ENCODE assay signal across 8 cellular contexts in the genomic region with DNA sequence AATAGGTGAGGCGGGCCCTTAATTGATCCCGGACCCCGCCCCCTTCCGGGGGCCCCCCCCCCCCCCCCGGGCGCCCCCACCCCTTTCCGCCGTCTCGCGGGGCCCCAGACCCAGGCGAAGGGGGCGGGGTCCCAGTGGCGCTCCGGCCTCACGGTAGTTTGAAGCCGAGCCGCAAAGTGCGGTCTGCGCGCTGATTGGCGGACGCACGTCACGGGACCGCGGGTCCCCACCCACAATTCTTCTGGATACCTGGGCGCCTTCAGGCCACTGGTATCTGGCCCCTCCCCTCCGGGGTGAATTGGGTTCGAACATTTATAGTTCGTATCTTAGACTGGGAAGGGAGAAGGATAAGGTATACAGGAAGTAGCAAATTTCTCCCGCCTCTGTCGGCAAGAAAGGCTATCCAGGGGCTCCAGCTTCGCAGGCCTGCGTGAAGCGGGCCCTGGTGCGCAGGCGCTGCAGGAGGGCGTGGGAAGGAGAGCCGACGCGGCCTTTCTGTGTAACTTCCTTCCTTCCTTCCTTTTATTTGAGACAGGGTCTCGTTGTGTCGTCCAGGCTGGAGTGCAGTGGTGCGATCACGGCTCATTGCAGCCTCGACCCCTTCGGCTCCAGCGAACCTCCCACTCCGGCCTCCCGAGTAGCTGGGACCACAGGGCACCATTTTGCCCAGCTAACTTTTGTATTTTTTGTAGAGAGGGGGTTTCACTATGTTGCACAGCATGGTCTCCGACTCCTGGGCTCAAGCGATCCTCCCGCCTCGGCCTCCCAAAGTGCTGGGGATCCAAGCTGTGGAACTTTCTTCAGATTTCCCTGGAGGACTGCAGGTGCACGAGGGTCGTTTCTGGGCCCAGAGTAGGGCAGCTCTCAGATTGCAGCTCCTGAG. TPM values are rescaled to one million over a fixed set of nuclear protein-coding genes. Genes with fewer than 3 reads are reported as not detected.
A peak's percentile ranks its signal among the peaks of the same experiment; 100 is the strongest.
DNase-seq lines count a peak whose midpoint lies in the region; ATAC-seq and TF ChIP-seq lines count a peak whose summit lies in the region.

No MANE protein-coding gene starts in this region.

- H3F3A ChIP-seq in SU-DHL-6 (ENCODE audit: insufficient read depth): peaks cover 51% of the 10 kb centered on the region

- H3K9ac ChIP-seq in SU-DHL-6 (ENCODE audit: low read length) (peak overlapping the region; percentile 73), trophoblast cell (ENCODE audit: low read length) (peak overlapping the region; percentile 28)

- H3K27ac ChIP-seq in SU-DHL-6 (ENCODE audit: low read depth, low read length) (peak overlapping the region; percentile 77), trophoblast cell (ENCODE audit: low read depth, low read length) (peak overlapping the region; percentile 97), transverse colon (peak overlapping the region; percentile 94 to 98 (median 96))

- H3K4me2 ChIP-seq in SU-DHL-6 (ENCODE audit: low read depth, low read length, poor library complexity, severe bottlenecking): peak overlapping the region; percentile 78
- peak overlapping the region; percentile 70 for H3K4me2 ChIP-seq in trophoblast cell (ENCODE audit: low read length)

- H3K79me2 ChIP-seq in SU-DHL-6 (ENCODE audit: insufficient read depth, low read length): peaks cover 41% of the 10 kb centered on the region
- H3K79me2 ChIP-seq in trophoblast cell (ENCODE audit: control insufficient read depth, insufficient read depth, low read length, poor library complexity): peaks cover 17% of the 10 kb centered on the region

- no peak overlapping the region for H2BK12ac ChIP-seq in trophoblast cell (ENCODE audit: low read length)

- no peak overlapping the region for H3K23ac ChIP-seq in trophoblast cell (ENCODE audit: low read length)

- peak overlapping the region; percentile 90 for H2AK5ac ChIP-seq in trophoblast cell (ENCODE audit: low read length)

- H4K8ac ChIP-seq in trophoblast cell (ENCODE audit: low read depth, low read length): peak overlapping the region; percentile 99

- H2AFZ ChIP-seq in SU-DHL-6 (ENCODE audit: low read depth, low read length, severe bottlenecking): peak overlapping the region; percentile 36
- H2AFZ ChIP-seq in trophoblast cell (ENCODE audit: insufficient read depth, low read length, poor library complexity): peak overlapping the region; percentile 95

- H3K9me3 Mint-ChIP-seq in activated naive CD8-positive, alpha-beta T cell treated with anti-CD3 and anti-CD28 coated beads, Interleukin-2, amount 50 U/mL, for 24 hours: no peaks in the 10 kb centered on the region

- H3K36me3 ChIP-seq in SU-DHL-6 (ENCODE audit: low read length): peaks cover 39% of the 10 kb centered on the region
- H3K36me3 ChIP-seq in trophoblast cell (ENCODE audit: control insufficient read depth in 1 of 2, insufficient read depth in 2 of 2, low read length in 2 of 2): peaks cover 0 to 5% of the 10 kb centered on the region in 2 experiments
- H3K36me3 ChIP-seq in transverse colon: peaks cover 0 to 6% (median 2%) of the 10 kb centered on the region in 4 donors

- peak overlapping the region; percentile 94 for H2BK5ac ChIP-seq in trophoblast cell (ENCODE audit: low read depth, low read length, poor library complexity)

- WGBS in trophoblast cell (ENCODE audit: extremely low coverage, insufficient coverage, insufficient read length): no CpG with 5 or more reads among the region's 56 CpGs
- 6% methylated on average over 39 of the region's 56 CpGs; no CpG with 5 or more reads in 1 of the 2 donors for WGBS in transverse colon (ENCODE audit: low coverage in 1 of 2), 2 donors

- H3K27me3 Mint-ChIP-seq in activated naive CD8-positive, alpha-beta T cell treated with anti-CD3 and anti-CD28 coated beads, Interleukin-2, amount 50 U/mL, for 24 hours: peaks cover 4% of the 10 kb centered on the region

- H3K79me1 ChIP-seq in trophoblast cell (ENCODE audit: low read length): peaks cover 15% of the 10 kb centered on the region

- no peaks in the 10 kb centered on the region for H3K9me3 ChIP-seq in SU-DHL-6 (ENCODE audit: insufficient read depth, low read length)
- no peaks in the 10 kb centered on the region for H3K9me3 ChIP-seq in trophoblast cell (ENCODE audit: insufficient read depth, low read depth, low read length)
- no peaks in the 10 kb centered on the region for H3K9me3 ChIP-seq in transverse colon

- peak overlapping the region; percentile 97 for H3K14ac ChIP-seq in trophoblast cell (ENCODE audit: low read length)

- H3K27me3 ChIP-seq in SU-DHL-6 (ENCODE audit: low read length): no peaks in the 10 kb centered on the region
- H3K27me3 ChIP-seq in trophoblast cell (ENCODE audit: insufficient read depth, low read length): no peaks in the 10 kb centered on the region
- no peaks in the 10 kb centered on the region for H3K27me3 ChIP-seq in transverse colon

- intact Hi-C loops in cardiac septum (cut with DNase I) (loop anchor here (1.0 to 2.0 kb wide), 2 partner anchors 31 to 35 kb away; a partner anchor contains a TSS), transverse colon (cut with DNase I; ENCODE audit: low total_unique reads) (loop anchor here (5.0 kb wide), 1 partner anchor 38 kb away; no protein-coding TSS in a partner anchor)

- H3K4me3 ChIP-seq in GM12875 (ENCODE audit: low read depth, low read length) (peak overlapping the region; percentile 63), SU-DHL-6 (ENCODE audit: insufficient read depth, low read length, poor library complexity, severe bottlenecking) (peak overlapping the region; percentile 57), trophoblast cell (ENCODE audit: low read depth, low read length) (peak overlapping the region; percentile 72), transverse colon (peak overlapping the region; percentile 46 to 87 (median 66))

- peak overlapping the region; percentile 98 for H3K27ac Mint-ChIP-seq in activated naive CD8-positive, alpha-beta T cell treated with anti-CD3 and anti-CD28 coated beads, Interleukin-2, amount 50 U/mL, for 24 hours

- in situ Hi-C loops in transverse colon (cut with MboI; ENCODE audit: low pct_ligation_motif_present in 1 of 4, low pct_unique_long_range_greater_than_20kb in 1 of 4, low sequenced_read_pairs in 3 of 4): no loop called here

- peaks cover 33% of the 10 kb centered on the region for H3K36me3 Mint-ChIP-seq in activated naive CD8-positive, alpha-beta T cell treated with anti-CD3 and anti-CD28 coated beads, Interleukin-2, amount 50 U/mL, for 24 hours (ENCODE audit: low read depth)

- peaks cover 41% of the 10 kb centered on the region for H3K4me1 Mint-ChIP-seq in activated naive CD8-positive, alpha-beta T cell treated with anti-CD3 and anti-CD28 coated beads, Interleukin-2, amount 50 U/mL, for 24 hours

- peak overlapping the region; percentile 90 for H3K4ac ChIP-seq in trophoblast cell (ENCODE audit: low read depth, low read length)

- TF ChIP-seq CTCF in GM12875 (IDR thresholded peaks at IDR 0.05; ENCODE audit: borderline replicate concordance, insufficient read depth, low read depth, low read length) (no peak), SU-DHL-6 (IDR thresholded peaks at IDR 0.05; ENCODE audit: insufficient read depth, low read length, poor library complexity, severe bottlenecking) (no peak), transverse colon (IDR thresholded peaks at IDR 0.05) (no peak)

- peak; percentile 77 for TF ChIP-seq POLR2A in transverse colon (IDR thresholded peaks at IDR 0.05)

- H3K4me1 ChIP-seq in trophoblast cell (ENCODE audit: control insufficient read depth in 1 of 2, insufficient read depth in 2 of 2, low read length in 2 of 2): peaks cover 2 to 9% of the 10 kb centered on the region in 2 experiments
- H3K4me1 ChIP-seq in transverse colon: peaks cover 12 to 37% (median 25%) of the 10 kb centered on the region in 4 donors

- DNase-seq in NCI-H1417 (lab: John Stamatoyannopoulos, UW) (peak; percentile 98 to 99 (median 99)), cardiac septum (ENCODE audit: low spot score) (peak; percentile 98), trophoblast cell (peak; percentile 97 to 98), transverse colon (peak; percentile 98)
- peak; percentile 98 for DNase-seq in activated naive CD8-positive, alpha-beta T cell treated with anti-CD3 and anti-CD28 coated beads, Interleukin-2, amount 50 U/mL, for 24 hours

- peak overlapping the region; percentile 87 for H2BK120ac ChIP-seq in trophoblast cell (ENCODE audit: insufficient read depth, low read length, poor library complexity)

- peaks cover 4% of the 10 kb centered on the region for H4K20me1 ChIP-seq in SU-DHL-6 (ENCODE audit: low read depth, low read length)

- peak; percentile 84 for ATAC-seq in HG02763 (IDR thresholded peaks at IDR 0.05; ENCODE audit: unreplicated experiment)
- peak; percentile 90 for ATAC-seq in activated naive CD8-positive, alpha-beta T cell treated with anti-CD3 and anti-CD28 coated beads, Interleukin-2, amount 50 U/mL, for 24 hours

- peak overlapping the region; percentile 93 for H3K4me3 Mint-ChIP-seq in activated naive CD8-positive, alpha-beta T cell treated with anti-CD3 and anti-CD28 coated beads, Interleukin-2, amount 50 U/mL, for 24 hours

- no peak for TF ChIP-seq EP300 in transverse colon (IDR thresholded peaks at IDR 0.05; ENCODE audit: low read depth)

- H3K9me2 ChIP-seq in SU-DHL-6 (replicated peaks; ENCODE audit: insufficient read depth, low read length): no peaks in the 10 kb centered on the region

- H4K91ac ChIP-seq in trophoblast cell (ENCODE audit: low read depth, low read length): peak overlapping the region; percentile 96

- peak overlapping the region; percentile 95 for H3K18ac ChIP-seq in trophoblast cell (ENCODE audit: low read length)

- peak overlapping the region; percentile 93 for H4K12ac ChIP-seq in trophoblast cell (ENCODE audit: low read depth, low read length)

RNA-seq across cellular contexts. Expression of gene HMGN1, which starts 0.6 kb away (rescaled TPM):
- total RNA-seq in cardiac septum: 88.7 TPM
- polyA plus RNA-seq in trophoblast cell (2013): 433 and 454 TPM in 2 replicates
- 100 to 1,000 TPM in 2 of 4 donors, 10 to 100 TPM in 2; 51.1 to 277 (median 99.7) TPM for total RNA-seq in transverse colon

RNA-seq across cellular contexts. Expression of gene BRWD1, which starts 36.0 kb away (rescaled TPM):
- total RNA-seq in cardiac septum: 38.9 TPM
- polyA plus RNA-seq in trophoblast cell (2013): 13.0 and 13.4 TPM in 2 replicates
- total RNA-seq in transverse colon: 100 to 1,000 TPM in 2 of 4 donors, 10 to 100 TPM in 2; 63.8 to 281 (median 103) TPM

Comparison
In these comparisons a context has a peak if more than half of its experiments do, and no peak if none do; other contexts are left out.
1. Peak in every context shown above with its lines: DNase-seq, ATAC-seq, H3K4me3 ChIP-seq and H3K27ac ChIP-seq.